8 cellular contexts compared by ENCODE assay signal in genomic region chr6:166626177-166627038, GRCh38. TPM values are rescaled to one million over a fixed set of nuclear protein-coding genes. Genes with fewer than 3 reads are reported as not detected.
DNase-seq lines count a peak whose midpoint lies in the region; ATAC-seq, FAIRE-seq and TF ChIP-seq lines count a peak whose summit lies in the region.

No MANE protein-coding gene starts in this region.

- no TSS peak for BruUV-seq in GM12878 (replicated peaks; lab: Mats Ljungman, UMichigan)

- CTCF ChIA-PET in GM12878 (lab: Yijun Ruan, JAX) = no interaction called here

- no peak for TF ChIP-seq EP300 in GM12878 (IDR thresholded peaks at IDR 0.05; ENCODE audit: borderline replicate concordance in 1 of 2, control insufficient read depth in 1 of 2, low read depth in 2 of 2, low read length in 2 of 2)

- peak overlapping the region; percentile 54; the same call in 1 of the 2 replicates for H3K9ac ChIP-seq in GM12878 (ENCODE audit: control insufficient read depth, insufficient read depth, low read length)
- H3K9ac ChIP-seq in iPS-20b (ENCODE audit: low read depth, low read length) = peak overlapping the region; percentile 83

- ATAC-seq in GM18499 (IDR thresholded peaks at IDR 0.05; ENCODE audit: insufficient read depth, unreplicated experiment) (peak; percentile 1), HG03135 (IDR thresholded peaks at IDR 0.05; ENCODE audit: unreplicated experiment) (peak; percentile 0), GM12878 (no peak)

- intact Hi-C loops in GM12878 (cut with micrococcal nuclease; ENCODE audit: unreplicated experiment) = loop anchor here (2.0 kb wide), 1 partner anchor 38 kb away; no protein-coding TSS in a partner anchor

- H3K36me3 ChIP-seq in GM12878 (ENCODE audit: control insufficient read depth in 2 of 2, insufficient read depth in 2 of 2, low read length in 1 of 2) (no peaks in the 10 kb centered on the region), iPS-20b (ENCODE audit: insufficient read depth, low read depth, low read length) (no peaks in the 10 kb centered on the region)

- H3K4me1 ChIP-seq in GM12878 (ENCODE audit: control insufficient read depth, insufficient read depth, low read length) = peaks cover 17% of the 10 kb centered on the region
- peaks cover 36% of the 10 kb centered on the region for H3K4me1 ChIP-seq in iPS-20b (ENCODE audit: insufficient read depth, low read length)

- no peak for TF ChIP-seq POLR2A in GM12878 (IDR thresholded peaks at IDR 0.05; ENCODE audit: low read depth, low read length)

- in situ Hi-C loops in GM12878 (cut with MboI) = no loop called here

- FAIRE-seq in GM12878 (lab: Jason Lieb, UNC) = no peak
- FAIRE-seq in HTR-8/SVneo (lab: Jason Lieb, UNC) = no peak
- no peak for FAIRE-seq in D721Med (lab: Jason Lieb, UNC)

- peak; percentile 71 for DNase-seq in RPMI8226
- DNase-seq in GM12878 (ENCODE audit: low read depth, low spot score) = no peak
- DNase-seq in HTR-8/SVneo (ENCODE audit: insufficient read length, low spot score) = no peak
- no peak for DNase-seq in D721Med (ENCODE audit: insufficient read length, low spot score)

- POLR2A ChIA-PET in GM12878 (lab: Charles Lee) = no interaction called here

- H3K9me3 ChIP-seq in GM12878 (replicated peaks; ENCODE audit: control insufficient read depth, insufficient read depth, low read length) (no peaks in the 10 kb centered on the region), iPS-20b (ENCODE audit: insufficient read depth, low read depth, low read length) (no peaks in the 10 kb centered on the region)

- SMC1A ChIA-PET in GM12878 (lab: Charles Lee; ENCODE audit: uncharacterized antibody, unreplicated experiment) = no interaction called here

- H3K4me2 ChIP-seq in GM12878 (ENCODE audit: control insufficient read depth, insufficient read depth) = peak overlapping the region; percentile 97

- TF ChIP-seq CTCF in GM12878 (IDR thresholded peaks at IDR 0.05 in 2 of 3, conservative IDR thresholded peaks at IDR 0.05 in 1 of 3; ENCODE audit: control insufficient read depth in 2 of 3, extremely low read depth in 1 of 3, insufficient read depth in 1 of 3, low read depth in 3 of 3, low read length in 3 of 3) (no peak), D721Med (IDR thresholded peaks at IDR 0.05; ENCODE audit: insufficient read depth, missing control alignments) (no peak)

- H3K4me3 ChIP-seq in GM12878 = peak overlapping the region; percentile 69; the same call in 1 of the 2 replicates
- H3K4me3 ChIP-seq in iPS-20b (ENCODE audit: low read length) = peak overlapping the region; percentile 86
- peak overlapping the region; percentile 65 to 90 (median 85) for H3K4me3 ChIP-seq in skin epidermis

- no peak overlapping the region for H3K27ac ChIP-seq in GM12878 (ENCODE audit: control insufficient read depth, insufficient read depth)
- no peak overlapping the region for H3K27ac ChIP-seq in iPS-20b (ENCODE audit: low read length)
- H3K27ac ChIP-seq in skin epidermis = peak overlapping the region in 19 of 21 experiments; percentile 16 to 86 (median 72)

- H3K27me3 ChIP-seq in GM12878 (replicated peaks in 1 of 2; ENCODE audit: control insufficient read depth in 2 of 2, insufficient read depth in 2 of 2, low read length in 1 of 2) = peaks cover 3 to 6% of the 10 kb centered on the region in 2 experiments; a peak in 2 of 4 replicates
- H3K27me3 ChIP-seq in iPS-20b (ENCODE audit: insufficient read depth, low read length) = peaks cover 42% of the 10 kb centered on the region

- H4K20me1 ChIP-seq in GM12878 (ENCODE audit: control insufficient read depth, insufficient read depth) = no peaks in the 10 kb centered on the region

- 10% methylated on average over 59 of the region's 67 CpGs for WGBS in GM12878 (ENCODE audit: insufficient coverage, insufficient replicate concordance, low lambda C conversion rate, missing lambda C conversion rate)

- H3K79me2 ChIP-seq in GM12878 (ENCODE audit: control insufficient read depth, insufficient read depth, low read length) = no peaks in the 10 kb centered on the region; the same call in 1 of the 2 replicates

- RAD21 ChIA-PET in GM12878 (lab: Charles Lee; ENCODE audit: unreplicated experiment) = no interaction called here

- no peak for TF ChIP-seq RAD21 in GM12878 (IDR thresholded peaks at IDR 0.05; ENCODE audit: insufficient read depth, low read depth, low read length)

- H2AFZ ChIP-seq in GM12878 (ENCODE audit: control insufficient read depth, low read depth, low read length) = peak overlapping the region; percentile 66

TF ChIP-seq in GM12878, 131 proteins besides CTCF, POLR2A, EP300 and RAD21:
- TF ChIP-seq GATAD2B (conservative IDR thresholded peaks at IDR 0.05; ENCODE audit: low read depth) (peak; percentile 58; the same call in 1 of the 2 replicates), ZSCAN29 (IDR thresholded peaks at IDR 0.05) (no peak), ETV6 (conservative IDR thresholded peaks at IDR 0.05 in 1 of 2, IDR thresholded peaks at IDR 0.05 in 1 of 2; ENCODE audit: borderline replicate concordance in 1 of 2, low read depth in 1 of 2) (no peak), IRF3 (IDR thresholded peaks at IDR 0.05) (no peak), MYB (IDR thresholded peaks at IDR 0.05; ENCODE audit: borderline replicate concordance, low read depth, low read length) (no peak), LARP7 (IDR thresholded peaks at IDR 0.05) (0 out of 2 replicates have a peak, but pooled peaks have one; percentile 42), CHD1 (IDR thresholded peaks at IDR 0.05; ENCODE audit: low read depth, low read length) (no peak), PML (IDR thresholded peaks at IDR 0.05; ENCODE audit: low read length) (no peak), NKRF (conservative IDR thresholded peaks at IDR 0.05) (no peak), RUNX3 (IDR thresholded peaks at IDR 0.05; ENCODE audit: low read length) (no peak)

RNA-seq across cellular contexts. Expression of gene RPS6KA2, which starts 0.6 kb away (rescaled TPM):
- total RNA-seq in GM12878 (2013; cell fraction: nucleolus; rRNA removed) = 1.4 and 1.6 TPM in 2 replicates
- total RNA-seq in GM12878 (2014; rRNA removed) = 0.17 and 0.38 TPM in 2 replicates
- total RNA-seq in GM12878 (2014; rRNA removed; fragmentation: Illumina TruSeq; extraction: Trizol) = 0.22 TPM in 1 of 2 replicates, not detected in the other
- total RNA-seq in GM12878 (2021) = 0.53 and 1.0 TPM in 2 replicates
- polyA plus RNA-seq in GM12878 (2011; ENCODE audit: low read depth) = 0.85 TPM
- polyA plus RNA-seq in GM12878 (2011; rRNA removed) = 0.24 and 0.37 TPM in 2 replicates
- polyA plus RNA-seq in GM12878 (2011; cell fraction: cytosol; rRNA removed) = 0.22 and 0.39 TPM in 2 replicates
- polyA plus RNA-seq in GM12878 (2011; cell fraction: nucleus; rRNA removed) = 1.3 and 1.5 TPM in 2 replicates
- 1.2 and 1.6 TPM in 2 replicates for polyA plus RNA-seq in GM12878 (2012)
- polyA plus RNA-seq in GM12878 (2014; fragmentation: Illumina TruSeq; extraction: Trizol) = 0.07 and 1.0 TPM in 2 replicates
- under 1 TPM in 1 of 2 experiments, not detected in 1; 0.02 TPM for polyA plus RNA-seq in GM12878 (2014; fragmentation: Nextera tagmentation; extraction: Ambion mirVana)
- 0.44 and 0.53 TPM in 2 replicates for polyA plus RNA-seq in GM12878 (2014; rRNA removed)
- under 1 TPM; 0.21 to 0.51 TPM for polyA plus RNA-seq in GM12878 (2016; fragmentation: Nextera tagmentation; extraction: Ambion mirVana)
- polyA minus RNA-seq in GM12878 (2011; rRNA and poly(A)+ RNA removed) = 0.31 and 0.66 TPM in 2 replicates
- 0.13 and 0.83 TPM in 2 replicates for polyA minus RNA-seq in GM12878 (2011; cell fraction: cytosol; rRNA and poly(A)+ RNA removed)
- polyA minus RNA-seq in GM12878 (2011; cell fraction: nucleus; rRNA and poly(A)+ RNA removed) = 0.97 and 1.4 TPM in 2 replicates

RNA-seq across cellular contexts. Expression of gene RAMACL, which starts 39.9 kb away (rescaled TPM):
- 0.91 and 1.3 TPM in 2 replicates for total RNA-seq in GM12878 (2013; cell fraction: nucleolus; rRNA removed)
- total RNA-seq in GM12878 (2014; rRNA removed) (0.11 TPM in 1 of 2 replicates, not detected in the other), GM12878 (2014; rRNA removed; fragmentation: Illumina TruSeq; extraction: Trizol) (0.09 TPM in 1 of 2 replicates, not detected in the other), GM12878 (2021) (0.31 TPM in 1 of 2 replicates, not detected in the other)
- 0.70 TPM for polyA plus RNA-seq in GM12878 (2011; ENCODE audit: low read depth)
- polyA plus RNA-seq in GM12878 (2011; rRNA removed) (0.48 and 0.95 TPM in 2 replicates), GM12878 (2014; fragmentation: Illumina TruSeq; extraction: Trizol) (0.38 and 0.48 TPM in 2 replicates), GM12878 (2014; fragmentation: Nextera tagmentation; extraction: Ambion mirVana) (1 to 10 TPM; 1.3 TPM), GM12878 (2014; rRNA removed) (0.06 and 0.18 TPM in 2 replicates), GM12878 (2016; fragmentation: Nextera tagmentation; extraction: Ambion mirVana) (under 1 TPM in 1 of 2 experiments, not detected in 1; 0.26 TPM)
- polyA plus RNA-seq in GM12878 (2011; cell fraction: cytosol; rRNA removed) = 0.04 and 0.05 TPM in 2 replicates
- polyA plus RNA-seq in GM12878 (2011; cell fraction: nucleus; rRNA removed) = 0.09 and 0.24 TPM in 2 replicates
- 0.22 and 0.51 TPM in 2 replicates for polyA plus RNA-seq in GM12878 (2012)
- 0.46 and 0.59 TPM in 2 replicates for polyA minus RNA-seq in GM12878 (2011; rRNA and poly(A)+ RNA removed)
- 0.42 TPM in 1 of 2 replicates, not detected in the other for polyA minus RNA-seq in GM12878 (2011; cell fraction: cytosol; rRNA and poly(A)+ RNA removed)
- polyA minus RNA-seq in GM12878 (2011; cell fraction: nucleus; rRNA and poly(A)+ RNA removed) = 0.36 and 0.67 TPM in 2 replicates

Comparison
In these comparisons a context has a peak if more than half of its experiments do, and no peak if none do; other contexts are left out.
1. H3K27ac ChIP-seq: peak in skin epidermis (19 of 21); none in GM12878 (single experiment) and iPS-20b (single experiment).
2. Peak in every context shown above with its lines, with median percentiles within 50 percentile points of each other: H3K4me3 ChIP-seq.